18 cellular contexts compared by ENCODE assay signal in the genomic region with DNA sequence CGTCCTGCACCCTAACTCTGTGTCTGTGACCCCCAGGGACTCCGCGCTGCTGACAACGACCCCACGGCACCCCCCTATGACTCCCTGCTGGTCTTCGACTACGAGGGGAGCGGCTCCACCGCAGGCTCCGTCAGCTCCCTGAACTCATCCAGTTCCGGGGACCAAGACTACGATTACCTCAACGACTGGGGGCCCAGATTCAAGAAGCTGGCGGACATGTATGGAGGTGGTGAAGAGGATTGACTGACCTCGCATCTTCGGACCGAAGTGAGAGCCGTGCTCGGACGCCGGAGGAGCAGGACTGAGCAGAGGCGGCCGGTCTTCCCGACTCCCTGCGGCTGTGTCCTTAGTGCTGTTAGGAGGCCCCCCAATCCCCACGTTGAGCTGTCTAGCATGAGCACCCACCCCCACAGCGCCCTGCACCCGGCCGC.
DNase-seq lines count a peak whose midpoint lies in the region; ATAC-seq, FAIRE-seq and TF ChIP-seq lines count a peak whose summit lies in the region.
"Had no signal": no experiment of that assay in that cellular context is flagged by ENCODE, and none has a peak within 500 bp of the region (broad histone marks: within the 10 kb centered on the region; RNA-seq: fewer than 3 reads in every experiment).

No MANE protein-coding gene starts in this region.

- H3K9me3 ChIP-seq in right atrium auricular region (no peaks in the 10 kb centered on the region), H1 (ENCODE audit: insufficient read depth in 2 of 2, low read depth in 1 of 2, low read length in 1 of 2) (no peaks in the 10 kb centered on the region), mesenchymal stem cell (ENCODE audit: control insufficient read depth, low read length) (no peaks in the 10 kb centered on the region), upper lobe of right lung (no peaks in the 10 kb centered on the region)

- H3K23ac ChIP-seq in H1 (ENCODE audit: insufficient read length) (no peak overlapping the region), mesenchymal stem cell (ENCODE audit: low read length in 2 of 2) (no peak overlapping the region)

- H4K5ac ChIP-seq in H1 (ENCODE audit: insufficient read length, low read depth, low read length): no peak overlapping the region

- no peak overlapping the region for H2AK5ac ChIP-seq in H1 (ENCODE audit: low read depth, low read length)
- no peak overlapping the region for H2AK5ac ChIP-seq in mesenchymal stem cell (ENCODE audit: low read length, severe bottlenecking)

- POLR2A ChIA-PET in H1 (lab: Charles Lee; ENCODE audit: partially characterized antibody): interaction anchor here (1.0 to 1.3 kb wide), 2 partner anchors 9 to 14 kb away, joined by 3 to 5 read pairs; no protein-coding TSS in a partner anchor

- H4K8ac ChIP-seq in H1 (ENCODE audit: extremely low read depth, insufficient read depth, low read length) (no peak overlapping the region), mesenchymal stem cell (ENCODE audit: low read length) (no peak overlapping the region)

- H3K27me3 ChIP-seq in right atrium auricular region (no peaks in the 10 kb centered on the region), H1 (replicated peaks in 1 of 4; ENCODE audit: control insufficient read depth in 3 of 4, extremely low read depth in 1 of 4, insufficient read depth in 3 of 4, low read length in 3 of 4) (no peaks in the 10 kb centered on the region), mesenchymal stem cell (ENCODE audit: control insufficient read depth in 1 of 2, insufficient read depth in 1 of 2, low read length in 2 of 2) (peaks cover 6 to 16% of the 10 kb centered on the region in 2 experiments), upper lobe of right lung (no peaks in the 10 kb centered on the region)

- no peak for TF ChIP-seq EP300 in H1 (IDR thresholded peaks at IDR 0.05; ENCODE audit: borderline replicate concordance in 1 of 2, low read depth in 2 of 2, low read length in 2 of 2)

- no peak overlapping the region for H3K4me3 ChIP-seq in right atrium auricular region
- no peak overlapping the region for H3K4me3 ChIP-seq in H1 (ENCODE audit: extremely low read depth in 1 of 4, insufficient read depth in 2 of 4, low read depth in 3 of 4, low read length in 4 of 4)
- H3K4me3 ChIP-seq in mesenchymal stem cell (ENCODE audit: insufficient read depth in 1 of 2, low read depth in 1 of 2, low read length in 2 of 2): no peak overlapping the region
- no peak overlapping the region for H3K4me3 ChIP-seq in upper lobe of right lung
- H3K4me3 ChIP-seq: PC-9 had no signal

- no peaks in the 10 kb centered on the region for H3K79me2 ChIP-seq in H1 (ENCODE audit: control insufficient read depth in 1 of 2, insufficient read depth in 2 of 2, low read length in 2 of 2)

- no peaks in the 10 kb centered on the region for H3K36me3 ChIP-seq in right atrium auricular region
- H3K36me3 ChIP-seq in H1 (ENCODE audit: control insufficient read depth in 2 of 4, insufficient read depth in 4 of 4, low read length in 3 of 4): no peaks in the 10 kb centered on the region; a peak in 1 of 8 replicates
- peaks cover 0 to 3% of the 10 kb centered on the region in 2 experiments for H3K36me3 ChIP-seq in mesenchymal stem cell (ENCODE audit: control insufficient read depth in 1 of 2, insufficient read depth in 2 of 2, low read depth in 1 of 2, low read length in 2 of 2)
- H3K36me3 ChIP-seq in upper lobe of right lung: no peaks in the 10 kb centered on the region

- no peak for FAIRE-seq in H1 (lab: Jason Lieb, UNC)

- TF ChIP-seq POLR2A in H1 (IDR thresholded peaks at IDR 0.05; ENCODE audit: control extremely low read depth in 1 of 2, low read depth in 2 of 2, low read length in 2 of 2): no peak

- CTCF ChIA-PET in H1 (lab: Charles Lee; ENCODE audit: partially characterized antibody): interaction anchor here (0.6 to 1.2 kb wide), 2 partner anchors 17 to 196 kb away, joined by 3 read pairs; no protein-coding TSS in a partner anchor

- H3K9ac ChIP-seq in H1 (replicated peaks in 1 of 4; ENCODE audit: extremely low read depth in 1 of 4, low read depth in 3 of 4, low read length in 3 of 4) (no peak overlapping the region), mesenchymal stem cell (ENCODE audit: low read length) (no peak overlapping the region)

- H3K4me1 ChIP-seq in right atrium auricular region (no peaks in the 10 kb centered on the region), H1 (replicated peaks in 1 of 4; ENCODE audit: control insufficient read depth in 3 of 4, insufficient read depth in 4 of 4, low read length in 3 of 4) (peaks cover 0 to 27% (median 10%) of the 10 kb centered on the region in 4 experiments; a peak in 5 of 7 replicates), mesenchymal stem cell (ENCODE audit: control insufficient read depth, insufficient read depth, low read depth, low read length) (peaks cover 6% of the 10 kb centered on the region), upper lobe of right lung (no peaks in the 10 kb centered on the region)

- WGBS in H1 (ENCODE audit: extremely low coverage in 1 of 2, insufficient coverage in 1 of 2, insufficient read length in 1 of 2, insufficient replicate concordance in 2 of 2, low coverage in 1 of 2, low lambda C conversion rate in 2 of 2, missing lambda C conversion rate in 1 of 2), 2 experiments: 83% methylated on average over 25 of the region's 29 CpGs; no CpG with 5 or more reads in 1 of the 2 experiments
- 96% methylated on average over 25 of the region's 29 CpGs for WGBS in mesenchymal stem cell

- peaks cover 0 to 3% of the 10 kb centered on the region in 2 experiments for H4K20me1 ChIP-seq in H1 (replicated peaks in 1 of 2; ENCODE audit: control insufficient read depth in 1 of 2, insufficient read depth in 2 of 2, low read length in 2 of 2)

- no peak overlapping the region for H2BK20ac ChIP-seq in H1 (ENCODE audit: low read length)

- H3K14ac ChIP-seq in H1 (ENCODE audit: insufficient read length) (no peak overlapping the region), mesenchymal stem cell (ENCODE audit: low read length in 2 of 2) (no peak overlapping the region)

- H3K18ac ChIP-seq in H1 (ENCODE audit: extremely low read depth, low read length) (peak overlapping the region; percentile 19; the same call in 1 of the 2 replicates), mesenchymal stem cell (ENCODE audit: low read depth in 1 of 2, low read length in 2 of 2) (no peak overlapping the region)

- ATAC-seq in Right ventricle myocardium inferior (no peak), upper lobe of right lung (no peak)

- no peak overlapping the region for H3K56ac ChIP-seq in H1 (replicated peaks; ENCODE audit: insufficient read length, low read depth, low read length)

- intact Hi-C loops in Right ventricle myocardium inferior (cut with DNase I): no loop called here
- intact Hi-C loops in upper lobe of right lung (cut with DNase I): no loop called here

- no peak for TF ChIP-seq RAD21 in H1 (IDR thresholded peaks at IDR 0.05 in 1 of 2, conservative IDR thresholded peaks at IDR 0.05 in 1 of 2; ENCODE audit: low read depth in 2 of 2, low read length in 2 of 2)

- no peak overlapping the region; the same call in 1 of the 2 replicates for H2BK5ac ChIP-seq in H1 (ENCODE audit: low read depth, low read length)
- H2BK5ac ChIP-seq in mesenchymal stem cell (ENCODE audit: low read depth, low read length, poor library complexity, severe bottlenecking): no peak overlapping the region

- H3K4ac ChIP-seq in H1 (replicated peaks; ENCODE audit: insufficient read length, low read depth, low read length) (no peak overlapping the region), mesenchymal stem cell (ENCODE audit: low read depth in 1 of 2, low read length in 2 of 2) (no peak overlapping the region)

- TF ChIP-seq CTCF in right atrium auricular region (IDR thresholded peaks at IDR 0.05): no peak
- no peak for TF ChIP-seq CTCF in H1 (IDR thresholded peaks at IDR 0.05; ENCODE audit: control extremely low read depth in 1 of 3, insufficient read depth in 1 of 3, low read depth in 1 of 3, low read length in 3 of 3)
- TF ChIP-seq CTCF in upper lobe of right lung (IDR thresholded peaks at IDR 0.05): no peak

- DNase-seq in Right ventricle myocardium inferior (ENCODE audit: missing footprints) (peak; percentile 45), right atrium auricular region (ENCODE audit: low spot score) (no peak), H1 (ENCODE audit: low read depth in 1 of 2, low spot score in 2 of 2) (peak in 1 of 2 experiments; percentile 42), mesenchymal stem cell (no peak), upper lobe of right lung (peak; percentile 52), HT-29 (ENCODE audit: low spot score) (no peak), NCI-H2196 treated with DMSO at 0.1 percent for 48 hours (lab: John Stamatoyannopoulos, UW; ENCODE audit: unreplicated experiment) (no peak)
- DNase-seq: C1 segment of cervical spinal cord, DMS 273 treated with DMSO at 0.1 percent for 48 hours, GOT3, HFFc6, Kasumi-1, MM.1S, NCI-H1105, NCI-H1694, NCI-H2227 treated with DMSO at 0.1 percent for 48 hours, NCI-H524, PC-9 had no signal

- H3K27ac ChIP-seq in right atrium auricular region: no peak overlapping the region
- peak overlapping the region; percentile 25; the same call in 1 of the 2 replicates for H3K27ac ChIP-seq in H1 (ENCODE audit: low read depth, low read length)
- no peak overlapping the region for H3K27ac ChIP-seq in mesenchymal stem cell (ENCODE audit: low read length, poor library complexity, severe bottlenecking)
- H3K27ac ChIP-seq in upper lobe of right lung: no peak overlapping the region
- H3K27ac ChIP-seq: PC-9 had no signal

- no peak overlapping the region for H2AFZ ChIP-seq in H1 (ENCODE audit: low read length)
- no peak overlapping the region for H2AFZ ChIP-seq in mesenchymal stem cell (ENCODE audit: low read depth, low read length)
- H2AFZ ChIP-seq: PC-9 had no signal

- no peaks in the 10 kb centered on the region for H3K79me1 ChIP-seq in H1 (ENCODE audit: low read depth, low read length)
- H3K79me1 ChIP-seq in mesenchymal stem cell (replicated peaks; ENCODE audit: low read length, poor library complexity, severe bottlenecking): no peaks in the 10 kb centered on the region

- H2BK15ac ChIP-seq in H1 (ENCODE audit: low read length) (no peak overlapping the region), mesenchymal stem cell (ENCODE audit: low read depth, poor library complexity, severe bottlenecking) (peak overlapping the region; percentile 32)

- H2BK12ac ChIP-seq in H1 (ENCODE audit: low read depth, low read length) (no peak overlapping the region), mesenchymal stem cell (ENCODE audit: low read length in 2 of 2) (no peak overlapping the region)

- H4K91ac ChIP-seq in H1 (replicated peaks; ENCODE audit: insufficient read length, low read length) (no peak overlapping the region), mesenchymal stem cell (ENCODE audit: low read length) (peak overlapping the region; percentile 43)

- H3K4me2 ChIP-seq in H1 (ENCODE audit: insufficient read depth in 1 of 2, low read depth in 2 of 2, low read length in 2 of 2): no peak overlapping the region
- no peak overlapping the region for H3K4me2 ChIP-seq in mesenchymal stem cell (ENCODE audit: low read length, poor library complexity, severe bottlenecking)
- H3K4me2 ChIP-seq: PC-9 had no signal

- no peaks in the 10 kb centered on the region for H3K23me2 ChIP-seq in H1 (ENCODE audit: low read depth, low read length)

- H2BK120ac ChIP-seq in H1 (replicated peaks; ENCODE audit: low read depth, low read length): no peak overlapping the region
- H2BK120ac ChIP-seq in mesenchymal stem cell (ENCODE audit: low read depth, low read length): no peak overlapping the region

TF ChIP-seq in H1, 55 proteins besides CTCF, POLR2A, EP300 and RAD21 (continues in another document):
- TF ChIP-seq TAF1 (IDR thresholded peaks at IDR 0.05; ENCODE audit: low read depth, low read length): no peak

Comparison
In these comparisons a context has a peak if more than half of its experiments do, and no peak if none do; other contexts are left out.
1. DNase-seq: peak in Right ventricle myocardium inferior (single experiment) and upper lobe of right lung (single experiment); none in right atrium auricular region (single experiment), mesenchymal stem cell (single experiment), HT-29 (single experiment) and NCI-H2196 treated with DMSO at 0.1 percent for 48 hours (single experiment).